In the genomic region with DNA sequence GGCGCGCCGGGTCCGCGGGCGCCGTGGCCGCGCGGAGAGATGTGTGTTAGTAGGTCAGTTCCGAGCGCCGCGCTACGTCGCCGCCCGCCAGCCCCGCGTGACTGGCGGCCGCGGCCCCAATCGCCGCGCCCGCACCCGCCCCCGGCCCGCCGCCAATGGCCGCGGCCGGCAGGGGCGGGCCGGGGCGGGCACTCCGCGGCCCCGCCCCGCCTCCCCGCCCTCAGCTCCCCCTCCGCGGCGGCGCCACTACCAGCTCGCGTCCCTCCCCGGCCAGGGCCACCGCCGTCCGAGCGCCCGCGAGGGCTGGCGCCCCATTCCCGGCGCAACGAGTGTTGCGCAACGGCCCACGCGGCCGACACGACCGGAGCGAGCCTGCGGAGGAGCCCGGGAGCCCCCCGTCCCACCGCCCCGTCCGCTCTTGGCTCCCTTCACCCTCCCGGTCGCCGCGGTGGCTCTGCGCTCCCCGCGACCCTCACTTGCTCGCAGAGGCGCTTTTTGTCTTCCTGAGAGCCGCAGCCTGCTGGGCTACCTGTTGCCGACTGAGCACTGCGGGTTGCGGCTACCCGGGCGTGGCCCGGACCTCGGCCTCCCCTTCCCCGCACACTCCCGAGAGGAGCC, we compare ENCODE assay signal across 8 cellular contexts. TPM values are rescaled to one million over a fixed set of nuclear protein-coding genes. Genes with fewer than 3 reads are reported as not detected.
DNase-seq lines count a peak whose midpoint lies in the region; ATAC-seq and TF ChIP-seq lines count a peak whose summit lies in the region.

A gene with protein sequence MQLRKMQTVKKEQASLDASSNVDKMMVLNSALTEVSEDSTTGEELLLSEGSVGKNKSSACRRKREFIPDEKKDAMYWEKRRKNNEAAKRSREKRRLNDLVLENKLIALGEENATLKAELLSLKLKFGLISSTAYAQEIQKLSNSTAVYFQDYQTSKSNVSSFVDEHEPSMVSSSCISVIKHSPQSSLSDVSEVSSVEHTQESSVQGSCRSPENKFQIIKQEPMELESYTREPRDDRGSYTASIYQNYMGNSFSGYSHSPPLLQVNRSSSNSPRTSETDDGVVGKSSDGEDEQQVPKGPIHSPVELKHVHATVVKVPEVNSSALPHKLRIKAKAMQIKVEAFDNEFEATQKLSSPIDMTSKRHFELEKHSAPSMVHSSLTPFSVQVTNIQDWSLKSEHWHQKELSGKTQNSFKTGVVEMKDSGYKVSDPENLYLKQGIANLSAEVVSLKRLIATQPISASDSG (minus strand): TSS at position 48 of the 618 bp plus-strand sequence. CDS start 13,098 bp downstream, outside the sequence.

- peaks cover 51% of the 10 kb centered on the region for H3K4me1 Mint-ChIP-seq in chondrocyte (ENCODE audit: low read depth)

- peak within 1 kb of the TSS; percentile 97 for H3K4me3 Mint-ChIP-seq in chondrocyte (ENCODE audit: unreplicated experiment)

- no peaks in the 10 kb centered on the region for H3K27me3 Mint-ChIP-seq in chondrocyte (ENCODE audit: low read depth)

- DNase-seq in SIG-M5 treated with dmso at 0.1 percent for 504 hours (lab: John Stamatoyannopoulos, UW; ENCODE audit: unreplicated experiment) = peak; percentile 61
- no peak for DNase-seq in SIG-M5 (lab: John Stamatoyannopoulos, UW)
- DNase-seq in NCI-H226 = peak; percentile 71
- peak; percentile 46 to 59 for DNase-seq in activated CD4-positive, alpha-beta T cell treated with anti-CD3 and anti-CD28 coated beads for 24 hours (ENCODE audit: low read depth in 2 of 2)
- DNase-seq in chondrocyte (ENCODE audit: low spot score) = no peak
- peak; percentile 64 for DNase-seq in kidney glomerular epithelial cell (lab: John Stamatoyannopoulos, UW)
- peak; percentile 53 to 62 for DNase-seq in stimulated activated CD4-positive, alpha-beta T cell treated with anti-CD3 and anti-CD28 coated beads, Interleukin-15, amount 100 ng/mL, for 48 hours (ENCODE audit: low read depth in 2 of 2)

- no peaks in the 10 kb centered on the region for H3K9me3 Mint-ChIP-seq in chondrocyte (ENCODE audit: low read depth)

- ATAC-seq in HG03064 (IDR thresholded peaks at IDR 0.05; ENCODE audit: low read depth, unreplicated experiment) = peak; percentile 75

- no peak for TF ChIP-seq CTCF in chondrocyte (IDR thresholded peaks at IDR 0.05)

- H3K36me3 Mint-ChIP-seq in chondrocyte (ENCODE audit: low read depth) = no peaks in the 10 kb centered on the region

- peak within 1 kb of the TSS; percentile 99 for H3K27ac Mint-ChIP-seq in chondrocyte (ENCODE audit: unreplicated experiment)

RNA-seq across cellular contexts. Expression of the gene that starts here (rescaled TPM):
- total RNA-seq in chondrocyte = 22.5 to 43.3 TPM (median 43.2 TPM) in 3 replicates

Comparison
In these comparisons a context has a peak if more than half of its experiments do, and no peak if none do; other contexts are left out.
1. DNase-seq: peak in SIG-M5 treated with dmso at 0.1 percent for 504 hours (single experiment), NCI-H226 (single experiment), activated CD4-positive, alpha-beta T cell treated with anti-CD3 and anti-CD28 coated beads for 24 hours (2 of 2), kidney glomerular epithelial cell (single experiment) and stimulated activated CD4-positive, alpha-beta T cell treated with anti-CD3 and anti-CD28 coated beads, Interleukin-15, amount 100 ng/mL, for 48 hours (2 of 2); none in SIG-M5 (single experiment) and chondrocyte (single experiment).